Comparison of ENCODE assay signal across 8 cellular contexts in genomic region chr5:91383027-91383955, GRCh38. TPM values are rescaled to one million over a fixed set of nuclear protein-coding genes. Genes with fewer than 3 reads are reported as not detected.
DNase-seq lines count a peak whose midpoint lies in the region; ATAC-seq lines count a peak whose summit lies in the region.

Gene ARRDC3, minus strand, starts transcription at chr5:91383317. Its CDS starts 225 bp downstream, at chr5:91383092.

- H3K9ac ChIP-seq in BLaER1 treated with 17β-estradiol and CSF1 and Interleukin-3, amounts not matched to agents 10 nM and 100 nM = peak within 1 kb of the TSS; percentile 91 to 100 (median 97)

- peak; percentile 98 for DNase-seq in NCI-H748 (lab: John Stamatoyannopoulos, UW; ENCODE audit: unreplicated experiment)
- DNase-seq in activated CD4-positive, alpha-beta T cell treated with anti-CD3 and anti-CD28 coated beads, Interleukin-2, amount 50 U/mL, for 1 hour = peak; percentile 96
- DNase-seq in cortex of kidney (lab: John Stamatoyannopoulos, UW) = peak; percentile 62
- peak; percentile 97 for DNase-seq in left lobe of liver (ENCODE audit: low spot score)
- DNase-seq in stimulated activated CD4-positive, alpha-beta T cell treated with anti-CD3 and anti-CD28 coated beads, Interleukin-2, amount 100 ng/mL, for 24 hours = peak; percentile 96

- ATAC-seq in GM19328 (IDR thresholded peaks at IDR 0.05; ENCODE audit: unreplicated experiment) (peak; percentile 43), HG03469 (IDR thresholded peaks at IDR 0.05; ENCODE audit: unreplicated experiment) (peak; percentile 40), left lobe of liver (peak; percentile 68)

- peak within 1 kb of the TSS; percentile 75 to 96 (median 88) for H3K4me2 ChIP-seq in BLaER1 treated with 17β-estradiol and CSF1 and Interleukin-3, amounts not matched to agents 10 nM and 100 nM

- H3K36me3 ChIP-seq in BLaER1 treated with 17β-estradiol and CSF1 and Interleukin-3, amounts not matched to agents 10 nM and 100 nM = peaks cover 0 to 5% (median 0%) of the 10 kb centered on the region in 11 experiments; a peak in 3 of 22 replicates

- peaks cover 0 to 6% (median 0%) of the 10 kb centered on the region in 11 experiments; a peak in 3 of 22 replicates for H4K20me1 ChIP-seq in BLaER1 treated with 17β-estradiol and CSF1 and Interleukin-3, amounts not matched to agents 10 nM and 100 nM

- H3K4me3 ChIP-seq in BLaER1 treated with 17β-estradiol and CSF1 and Interleukin-3, amounts not matched to agents 10 nM and 100 nM = peak within 1 kb of the TSS; percentile 71 to 85 (median 76)

- peak within 1 kb of the TSS; percentile 94 to 100 (median 98) for H3K27ac ChIP-seq in BLaER1 treated with 17β-estradiol and CSF1 and Interleukin-3, amounts not matched to agents 10 nM and 100 nM

- no peaks in the 10 kb centered on the region for H3K27me3 ChIP-seq in BLaER1 treated with 17β-estradiol and CSF1 and Interleukin-3, amounts not matched to agents 10 nM and 100 nM

- peaks cover 11 to 20% (median 14%) of the 10 kb centered on the region in 10 experiments; a peak in 19 of 20 replicates for H3K4me1 ChIP-seq in BLaER1 treated with 17β-estradiol and CSF1 and Interleukin-3, amounts not matched to agents 10 nM and 100 nM

- no peaks in the 10 kb centered on the region for H3K9me3 ChIP-seq in BLaER1 treated with 17β-estradiol and CSF1 and Interleukin-3, amounts not matched to agents 10 nM and 100 nM (replicated peaks in 1 of 11)

RNA-seq across cellular contexts. Expression of gene ARRDC3, which starts in this region (rescaled TPM):
- 30.0 TPM for total RNA-seq in left lobe of liver

Comparison
In these comparisons a context has a peak if more than half of its experiments do, and no peak if none do; other contexts are left out.
1. Peak in every context shown above with its lines: DNase-seq, ATAC-seq, H3K4me3 ChIP-seq and H3K27ac ChIP-seq.